1 cellular context compared by ENCODE assay signal in the genomic region with DNA sequence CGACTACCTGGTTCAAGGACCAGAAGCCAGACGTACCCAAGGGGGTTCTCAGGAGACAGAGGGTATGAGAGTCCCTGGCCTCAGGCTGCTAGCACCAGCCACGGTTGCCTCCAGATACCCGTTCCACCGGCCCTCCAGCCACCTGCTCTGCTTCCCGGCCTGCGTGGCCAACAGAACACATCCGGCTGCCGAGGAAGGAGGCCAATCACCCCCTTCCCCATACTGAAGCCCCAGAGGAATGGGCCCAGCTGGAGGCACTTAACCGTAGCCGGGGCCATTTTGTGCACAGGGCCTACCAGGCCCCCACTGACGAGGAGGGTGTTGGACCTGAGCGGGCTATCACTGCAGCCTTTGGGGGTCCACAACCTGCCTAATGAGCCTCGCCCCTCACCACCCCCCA.
TF ChIP-seq lines count a peak whose summit lies in the region.

No MANE protein-coding gene starts in this region.

TF ChIP-seq in H1, 55 proteins besides CTCF, POLR2A, EP300 and RAD21:
- no peak for TF ChIP-seq RBBP5 (IDR thresholded peaks at IDR 0.05; ENCODE audit: borderline replicate concordance, low read depth, low read length)
- no peak for TF ChIP-seq TAF7 (optimal IDR thresholded peaks at IDR 0.05; ENCODE audit: borderline replicate concordance, low read depth, low read length)
- TF ChIP-seq RNF2 (IDR thresholded peaks at IDR 0.05; ENCODE audit: borderline replicate concordance, low read depth, low read length, missing control alignments, poor library complexity, severe bottlenecking) = no peak
- TF ChIP-seq TEAD4 (IDR thresholded peaks at IDR 0.05; ENCODE audit: low read depth, low read length) = no peak
- TF ChIP-seq EZH2 (IDR thresholded peaks at IDR 0.05; ENCODE audit: low read depth, low read length, severe bottlenecking) = no peak
- TF ChIP-seq SIX5 (IDR thresholded peaks at IDR 0.05; ENCODE audit: low read depth, low read length) = no peak
- no peak for TF ChIP-seq SUZ12 (IDR thresholded peaks at IDR 0.05; ENCODE audit: low read length)
- no peak for TF ChIP-seq ZNF274 (IDR thresholded peaks at IDR 0.05; ENCODE audit: borderline replicate concordance, extremely low read depth, low read length)
- TF ChIP-seq CTBP2 (IDR thresholded peaks at IDR 0.05; ENCODE audit: borderline replicate concordance, insufficient read depth, insufficient read length, low read length) = no peak
- no peak for TF ChIP-seq SRF (IDR thresholded peaks at IDR 0.05; ENCODE audit: low read depth, low read length)
- no peak for TF ChIP-seq SP1 (IDR thresholded peaks at IDR 0.05; ENCODE audit: low read depth, low read length)
- no peak for TF ChIP-seq CBX5 (IDR thresholded peaks at IDR 0.05; ENCODE audit: low read depth, low read length)
- no peak for TF ChIP-seq CHD2 (IDR thresholded peaks at IDR 0.05; ENCODE audit: low read length)
